ENCODE assay signal across 25 cellular contexts in genomic region chrX:1577845-1578244, GRCh38. TPM values are rescaled to one million over a fixed set of nuclear protein-coding genes. Genes with fewer than 3 reads are reported as not detected.
"Had no signal": no experiment of that assay in that cellular context is flagged by ENCODE, and none has a peak within 500 bp of the region (broad histone marks: within the 10 kb centered on the region; RNA-seq: fewer than 3 reads in every experiment).

No MANE protein-coding gene starts in this region.

- H3K4me3 ChIP-seq: MG63, SJCRH30 had no signal

- H3K36me3 ChIP-seq: MG63, SJCRH30 had no signal

- DNase-seq: activated CD4-positive, alpha-beta T cell treated with anti-CD3 and anti-CD28 coated beads for 4 hours; activated CD8-positive, alpha-beta T cell treated with anti-CD3 and anti-CD28 coated beads for 36 hours; activated effector memory CD4-positive, alpha-beta T cell treated with anti-CD3 and anti-CD28 coated beads, Interleukin-2, amount 50 U/mL, for 16 hours; activated naive CD4-positive, alpha-beta T cell treated with anti-CD3 and anti-CD28 coated beads for 36 hours; activated T-cell treated with anti-CD3 and anti-CD28 coated beads, Interleukin-2, amount 50 U/mL, for 24 hours; amygdala; MG63; MV-4-11; NCI-H1092 treated with DMSO at 0.1 percent for 48 hours; NCI-H1417 treated with DMSO at 0.1 percent for 48 hours; NCI-H1694; NCI-H2029; NCI-H510A treated with DMSO at 0.1 percent for 48 hours; NCI-H69; NK-92 treated with Interleukin-12 subunit alpha and Interleukin-12 subunit beta, amount 100 ng/mL, for 24 hours; OCI-M1; RPMI8226; SJCRH30; SK-N-SH; T-helper 1 cell had no signal

- ATAC-seq: activated CD4-positive, CD25-positive, alpha-beta regulatory T cell treated with anti-CD3 and anti-CD28 coated beads, Interleukin-2, amount 50 U/mL, for 24 hours; Panc1; Right ventricle myocardium inferior had no signal

- H3K4me1 ChIP-seq: SJCRH30 had no signal

- H3K27ac ChIP-seq: SJCRH30 had no signal

- H3K9me3 ChIP-seq: SJCRH30, SK-N-SH had no signal

- H3K4me2 ChIP-seq: SK-N-SH had no signal

- H3K9ac ChIP-seq: SK-N-SH had no signal

- H3K27me3 ChIP-seq: SJCRH30 had no signal

RNA-seq across cellular contexts. Expression of gene ASMT, which starts 37.0 kb away (rescaled TPM):
- total RNA-seq: activated naive CD4-positive, alpha-beta T cell treated with anti-CD3 and anti-CD28 coated beads for 36 hours; activated T-helper 1 cell treated with anti-CD3 and anti-CD28 coated beads, Interleukin-12 subunit alpha, Interleukin-12 subunit beta, Interleukin-2, Interleukin-4 antibody, amounts not matched to agents 30 ng/mL and 10 ng/mL and 1 ng/mL, durations not matched to agents 14 hours and 24 hours and 36 hours; astrocyte; Right ventricle myocardium inferior; SJCRH30 had no signal

RNA-seq across cellular contexts. Expression of gene P2RY8, which starts 40.9 kb away (rescaled TPM):
- total RNA-seq: astrocyte had no signal
